ENCODE assay signal across 8 cellular contexts in the genomic region with DNA sequence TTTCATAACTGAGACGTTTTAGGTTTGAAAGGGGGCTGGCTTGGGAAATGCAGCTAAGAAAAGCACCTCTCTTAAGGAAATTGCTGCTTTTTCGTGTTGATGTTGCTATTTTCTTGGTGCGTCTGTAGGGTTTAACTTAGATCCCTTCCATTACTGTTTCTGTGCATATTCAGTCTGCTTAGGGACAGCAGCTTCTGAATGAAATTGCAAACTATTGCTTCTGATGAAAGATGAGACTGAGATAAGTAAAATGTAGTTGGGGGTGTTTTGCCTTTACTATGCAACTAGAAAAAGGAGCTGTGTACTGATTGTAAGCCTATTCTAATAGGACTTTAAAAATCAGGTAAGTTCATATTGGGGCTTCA. TPM values are rescaled to one million over a fixed set of nuclear protein-coding genes. Genes with fewer than 3 reads are reported as not detected.
DNase-seq lines count a peak whose midpoint lies in the region; ATAC-seq and TF ChIP-seq lines count a peak whose summit lies in the region.

No MANE protein-coding gene starts in this region.

- H3K4me1 ChIP-seq in breast epithelium, result no peaks in the 10 kb centered on the region

- ATAC-seq in activated B cell treated with CpG ODN at 0.5 μM for 24 hours (ENCODE audit: low read depth) (no peak), HG02588 (IDR thresholded peaks at IDR 0.05; ENCODE audit: unreplicated experiment) (no peak)

- no peak for DNase-seq in breast epithelium (ENCODE audit: low spot score in 2 of 2)
- DNase-seq in MCF 10A (ENCODE audit: unreplicated experiment), result no peak
- no peak for DNase-seq in activated B cell treated with CpG ODN at 0.5 μM for 24 hours
- DNase-seq in left kidney (ENCODE audit: low read depth, low spot score), result peak; percentile 5
- DNase-seq in type B pancreatic cell (ENCODE audit: extremely low spot score, unreplicated experiment), result no peak
- no peak for DNase-seq in cerebellar nuclear complex (lab: John Stamatoyannopoulos, UW)
- no peak for DNase-seq in cortex of kidney (lab: John Stamatoyannopoulos, UW)

- no TSS peak for BruUV-seq in MCF 10A (replicated peaks; lab: Mats Ljungman, UMichigan)

- H3K36me3 Mint-ChIP-seq in MCF 10A (ENCODE audit: insufficient read depth, unreplicated experiment) (no peaks in the 10 kb centered on the region), activated B cell treated with CpG ODN at 0.5 μM for 24 hours (ENCODE audit: low read depth) (peaks cover 21% of the 10 kb centered on the region), type B pancreatic cell (no peaks in the 10 kb centered on the region)

- TF ChIP-seq CTCF in breast epithelium (IDR thresholded peaks at IDR 0.05), result no peak
- TF ChIP-seq CTCF in MCF 10A (IDR thresholded peaks at IDR 0.05; ENCODE audit: unreplicated experiment), result no peak
- no peak for TF ChIP-seq CTCF in activated B cell treated with CpG ODN at 0.5 μM for 24 hours (IDR thresholded peaks at IDR 0.05)
- no peak for TF ChIP-seq CTCF in type B pancreatic cell (conservative IDR thresholded peaks at IDR 0.05)

- H3K4me1 Mint-ChIP-seq in MCF 10A (ENCODE audit: insufficient read depth, unreplicated experiment), result peaks cover 6% of the 10 kb centered on the region
- H3K4me1 Mint-ChIP-seq in activated B cell treated with CpG ODN at 0.5 μM for 24 hours, result peaks cover 58% of the 10 kb centered on the region
- H3K4me1 Mint-ChIP-seq in type B pancreatic cell (ENCODE audit: unreplicated experiment), result peaks cover 30% of the 10 kb centered on the region

- no peaks in the 10 kb centered on the region for H3K27me3 ChIP-seq in breast epithelium

- H3K9me3 Mint-ChIP-seq in MCF 10A (ENCODE audit: unreplicated experiment) (no peaks in the 10 kb centered on the region), activated B cell treated with CpG ODN at 0.5 μM for 24 hours (no peaks in the 10 kb centered on the region), type B pancreatic cell (no peaks in the 10 kb centered on the region)

- peak overlapping the region; percentile 34 to 66 (median 40) for H3K4me3 ChIP-seq in breast epithelium

- intact Hi-C loops in breast epithelium (cut with DNase I; ENCODE audit: low total_unique reads), result no loop called here
- intact Hi-C loops in MCF 10A (cut with micrococcal nuclease), result no loop called here
- intact Hi-C loops in activated B cell treated with CpG ODN at 0.5 μM for 24 hours (cut with micrococcal nuclease), result loop anchor here (5.0 to 10.0 kb wide), 4 partner anchors 171 to 1721 kb away; a partner anchor contains a TSS

- POLR2A ChIA-PET in MCF 10A (lab: Yijun Ruan, JAX), result interaction anchor here (0.6 to 3.8 kb wide), 9 partner anchors 10 to 143 kb away, joined by 3 to 23 read pairs (median 4); no protein-coding TSS in a partner anchor
- POLR2A ChIA-PET in activated B cell treated with CpG ODN at 0.5 μM for 24 hours (lab: Charles Lee), result interaction anchor here (0.6 to 5.8 kb wide), 17 partner anchors 8 to 145 kb away, joined by 3 to 117 read pairs (median 4); no protein-coding TSS in a partner anchor

- H3K4me3 Mint-ChIP-seq in MCF 10A (ENCODE audit: unreplicated experiment) (no peak overlapping the region), activated B cell treated with CpG ODN at 0.5 μM for 24 hours (peak overlapping the region; percentile 95), type B pancreatic cell (peak overlapping the region; percentile 84)

- H3K27me3 Mint-ChIP-seq in MCF 10A (ENCODE audit: insufficient read depth, unreplicated experiment) (no peaks in the 10 kb centered on the region), activated B cell treated with CpG ODN at 0.5 μM for 24 hours (no peaks in the 10 kb centered on the region), type B pancreatic cell (peaks cover 6% of the 10 kb centered on the region)

- H3K36me3 ChIP-seq in breast epithelium, result no peaks in the 10 kb centered on the region

- H3K27ac Mint-ChIP-seq in MCF 10A (ENCODE audit: low read depth, unreplicated experiment) (no peak overlapping the region), activated B cell treated with CpG ODN at 0.5 μM for 24 hours (peak overlapping the region; percentile 95), type B pancreatic cell (no peak overlapping the region)

- no peak overlapping the region for H3K27ac ChIP-seq in breast epithelium

- CTCF ChIA-PET in MCF 10A (lab: Yijun Ruan, JAX) (interaction anchor here (0.5 to 1.8 kb wide), 8 partner anchors 10 to 106 kb away, joined by 3 to 6 read pairs (median 4); no protein-coding TSS in a partner anchor), activated B cell treated with CpG ODN at 0.5 μM for 24 hours (lab: Charles Lee) (interaction anchor here (0.8 to 4.2 kb wide), 12 partner anchors 9 to 170 kb away, joined by 3 to 32 read pairs (median 4); no protein-coding TSS in a partner anchor)

- no peak for TF ChIP-seq POLR2A in breast epithelium (IDR thresholded peaks at IDR 0.05)

- H3K9me3 ChIP-seq in breast epithelium, result no peaks in the 10 kb centered on the region

RNA-seq across cellular contexts. Expression of a gene that starts 0.8 kb away (rescaled TPM):
- 10 to 100 TPM in 1 of 3 donors, 1 to 10 TPM in 2; 7.2 to 27.5 (median 7.3) TPM for total RNA-seq in breast epithelium
- 11.3 and 26.0 TPM in 2 replicates for total RNA-seq in MCF 10A (2022)
- 136 and 149 TPM in 2 replicates for total RNA-seq in activated B cell treated with CpG ODN at 0.5 μM for 24 hours
- 6.8 and 8.9 TPM in 2 replicates for total RNA-seq in type B pancreatic cell (ENCODE audit: low replicate concordance)
